2 cellular contexts compared by ENCODE assay signal in genomic region chr13:113092776-113093579, GRCh38.
A peak's percentile ranks its signal among the peaks of the same experiment; 100 is the strongest.
TF ChIP-seq lines count a peak whose summit lies in the region.

No MANE protein-coding gene starts in this region.

TF ChIP-seq in HEK293, 187 proteins besides CTCF, POLR2A, EP300 and RAD21:
- TF ChIP-seq GLIS1 (tag by site-specific recombination; IDR thresholded peaks at IDR 0.05): 0 out of 2 replicates have a peak, but pooled peaks have one; percentile 10
- TF ChIP-seq ZSCAN30 (tag by site-specific recombination; IDR thresholded peaks at IDR 0.05): no peak
- no peak for TF ChIP-seq ZNF148 (tag by site-specific recombination; IDR thresholded peaks at IDR 0.05; ENCODE audit: borderline replicate concordance)

TF ChIP-seq in H1, 55 proteins besides CTCF, POLR2A, EP300 and RAD21:
- TF ChIP-seq RFX5 (IDR thresholded peaks at IDR 0.05; ENCODE audit: borderline replicate concordance, low read depth, low read length) (no peak), TBP (IDR thresholded peaks at IDR 0.05; ENCODE audit: low read depth, low read length) (no peak), CBX8 (IDR thresholded peaks at IDR 0.05; ENCODE audit: borderline replicate concordance, low read depth, low read length) (no peak), E2F6 (IDR thresholded peaks at IDR 0.05) (no peak), ATF3 (IDR thresholded peaks at IDR 0.05; ENCODE audit: insufficient read depth, low read depth, low read length) (no peak), ATF2 (IDR thresholded peaks at IDR 0.05; ENCODE audit: low read length) (no peak)
TF ChIP-seq in H1: peak in this region for 0.
